Comparison of ENCODE assay signal across 9 cellular contexts in the genomic region with DNA sequence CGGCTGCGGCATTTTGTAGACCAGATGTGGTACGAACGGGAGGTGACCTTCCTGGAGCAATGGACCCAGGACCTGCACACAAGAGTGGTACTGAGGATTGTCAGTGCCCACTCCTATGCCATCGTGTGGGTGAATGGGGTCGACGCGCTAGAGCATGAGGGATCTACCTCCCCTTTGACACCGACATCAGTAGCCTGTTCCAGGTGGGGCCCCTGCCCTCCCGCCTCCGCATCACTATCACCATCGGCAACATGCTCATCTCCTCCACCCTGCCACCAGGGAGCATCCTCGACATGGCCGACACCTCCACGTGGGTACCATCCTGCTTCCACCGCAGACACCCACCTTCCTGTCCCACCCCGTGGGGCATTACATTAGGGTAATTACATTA. TPM values are rescaled to one million over a fixed set of nuclear protein-coding genes. Genes with fewer than 3 reads are reported as not detected.
DNase-seq lines count a peak whose midpoint lies in the region; ATAC-seq and TF ChIP-seq lines count a peak whose summit lies in the region.
"Had no signal": no experiment of that assay in that cellular context is flagged by ENCODE, and none has a peak within 500 bp of the region (broad histone marks: within the 10 kb centered on the region; RNA-seq: fewer than 3 reads in every experiment).

No MANE protein-coding gene starts in this region.

- no peaks in the 10 kb centered on the region for H3K27me3 ChIP-seq in DOHH2 (ENCODE audit: control insufficient read depth, low read length)
- no peaks in the 10 kb centered on the region for H3K27me3 ChIP-seq in right cardiac atrium (ENCODE audit: control insufficient read depth, insufficient read depth)

- H3K9me3 ChIP-seq in DOHH2 (ENCODE audit: control insufficient read depth, insufficient read depth, low read length) (peaks cover 3% of the 10 kb centered on the region; the same call in 1 of the 2 replicates), right cardiac atrium (ENCODE audit: control insufficient read depth, low read length) (no peaks in the 10 kb centered on the region)

- H3K4me3 Mint-ChIP-seq in osteocyte (ENCODE audit: unreplicated experiment) = no peak overlapping the region
- H3K4me3 Mint-ChIP-seq: neural crest cell had no signal

- H3K4me2 ChIP-seq in DOHH2 (ENCODE audit: low read length) = peak overlapping the region; percentile 71

- H3K4me3 ChIP-seq in DOHH2 (ENCODE audit: low read length) (peak overlapping the region; percentile 77), right cardiac atrium (ENCODE audit: low read length) (peak overlapping the region; percentile 43)

- H3K9me3 Mint-ChIP-seq in osteocyte (ENCODE audit: unreplicated experiment) = peaks cover 4% of the 10 kb centered on the region

- WGBS in right cardiac atrium = 51% methylated on average over 17 of the region's 17 CpGs

- H3K4me1 ChIP-seq in DOHH2 (ENCODE audit: control insufficient read depth, low read length) (peaks cover 18% of the 10 kb centered on the region), right cardiac atrium (ENCODE audit: control insufficient read depth, insufficient read depth, low read length) (no peaks in the 10 kb centered on the region)

- peaks cover 5% of the 10 kb centered on the region; the same call in 1 of the 2 replicates for H3K79me2 ChIP-seq in DOHH2 (ENCODE audit: control insufficient read depth, low read length)

- H3K4me1 Mint-ChIP-seq in osteocyte (ENCODE audit: unreplicated experiment) = no peaks in the 10 kb centered on the region
- H3K4me1 Mint-ChIP-seq: neural crest cell had no signal

- H3K9me2 ChIP-seq in DOHH2 (replicated peaks; ENCODE audit: control insufficient read depth, low read length) = no peaks in the 10 kb centered on the region

- H3K27ac ChIP-seq in DOHH2 (ENCODE audit: low read depth, low read length) (no peak overlapping the region), right cardiac atrium (ENCODE audit: low read length) (no peak overlapping the region)

- no peaks in the 10 kb centered on the region for H4K20me1 ChIP-seq in DOHH2 (ENCODE audit: control insufficient read depth, insufficient read depth, low read depth, low read length)

- no peak overlapping the region for H3K27ac Mint-ChIP-seq in osteocyte (ENCODE audit: unreplicated experiment)

- no peaks in the 10 kb centered on the region for H3K27me3 Mint-ChIP-seq in osteocyte (ENCODE audit: unreplicated experiment)

- H3F3A ChIP-seq in DOHH2 (ENCODE audit: control insufficient read depth, insufficient read depth) = peaks cover 19% of the 10 kb centered on the region

- DNase-seq in activated CD8-positive, alpha-beta memory T cell treated with anti-CD3 and anti-CD28 coated beads, Interleukin-2, amount 50 U/mL, for 4 hours = peak; percentile 33
- peak in 1 of 3 donors; percentile 19 for DNase-seq in right cardiac atrium
- DNase-seq in stimulated activated CD4-positive, alpha-beta T cell treated with anti-CD3 and anti-CD28 coated beads, Interleukin-4, amount 100 ng/mL, for 24 hours = peak; percentile 11
- no peak for DNase-seq in osteocyte (ENCODE audit: extremely low spot score, unreplicated experiment)
- DNase-seq in NCI-H446 treated with DMSO at 0.1 percent for 48 hours (lab: John Stamatoyannopoulos, UW) = no peak

- H3K36me3 ChIP-seq in DOHH2 (ENCODE audit: control insufficient read depth, low read length) = peaks cover 6% of the 10 kb centered on the region

- intact Hi-C loops in right cardiac atrium (cut with DNase I) = no loop called here

- H3K36me3 Mint-ChIP-seq in osteocyte (ENCODE audit: unreplicated experiment) = peaks cover 15% of the 10 kb centered on the region

- TF ChIP-seq CTCF in DOHH2 (IDR thresholded peaks at IDR 0.05; ENCODE audit: low read depth, low read length, poor library complexity, severe bottlenecking) (no peak), osteocyte (IDR thresholded peaks at IDR 0.05) (no peak)

- ATAC-seq in HG03354 (IDR thresholded peaks at IDR 0.05; ENCODE audit: poor library complexity, severe bottlenecking, unreplicated experiment) = peak; percentile 2
- ATAC-seq in right cardiac atrium = peak; percentile 25 to 44
- ATAC-seq in HG02870 (IDR thresholded peaks at IDR 0.05; ENCODE audit: unreplicated experiment) = no peak

RNA-seq across cellular contexts. Expression of a gene that starts 46.2 kb away (rescaled TPM):
- 10 to 100 TPM; 28.9 to 39.0 (median 31.1) TPM for total RNA-seq in right cardiac atrium
- 14.9 TPM for polyA plus RNA-seq in right cardiac atrium
- 51.1 and 56.2 TPM in 2 replicates for total RNA-seq in osteocyte

Comparison
In these comparisons a context has a peak if more than half of its experiments do, and no peak if none do; other contexts are left out.
1. DNase-seq: peak in activated CD8-positive, alpha-beta memory T cell treated with anti-CD3 and anti-CD28 coated beads, Interleukin-2, amount 50 U/mL, for 4 hours (single experiment) and stimulated activated CD4-positive, alpha-beta T cell treated with anti-CD3 and anti-CD28 coated beads, Interleukin-4, amount 100 ng/mL, for 24 hours (single experiment); none in osteocyte (single experiment) and NCI-H446 treated with DMSO at 0.1 percent for 48 hours (single experiment).